ENCODE assay signal across 25 cellular contexts in the genomic region with DNA sequence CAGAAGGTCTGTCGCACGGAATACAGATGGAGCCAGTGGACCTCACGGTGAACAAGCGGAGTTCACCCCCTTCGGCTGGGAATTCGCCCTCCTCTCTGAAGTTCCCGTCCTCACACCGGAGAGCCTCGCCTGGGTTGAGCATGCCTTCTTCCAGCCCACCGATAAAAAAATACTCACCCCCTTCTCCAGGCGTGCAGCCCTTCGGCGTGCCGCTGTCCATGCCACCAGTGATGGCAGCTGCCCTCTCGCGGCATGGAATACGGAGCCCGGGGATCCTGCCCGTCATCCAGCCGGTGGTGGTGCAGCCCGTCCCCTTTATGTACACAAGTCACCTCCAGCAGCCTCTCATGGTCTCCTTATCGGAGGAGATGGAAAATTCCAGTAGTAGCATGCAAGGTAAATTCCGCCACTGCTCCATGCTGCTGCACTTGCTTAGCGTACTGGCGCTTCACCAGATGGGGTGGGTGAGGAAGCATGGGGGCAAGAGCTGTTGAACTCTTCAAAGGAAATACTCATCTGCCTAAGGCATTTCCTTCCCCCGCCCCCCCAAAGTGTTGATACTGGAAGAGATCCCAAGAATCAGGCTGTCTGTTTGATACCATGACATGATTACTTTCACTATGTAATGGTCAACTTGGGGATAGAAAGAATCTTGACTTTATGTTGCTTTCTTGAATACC. TPM values are rescaled to one million over a fixed set of nuclear protein-coding genes. Genes with fewer than 3 reads are reported as not detected.
A peak's percentile ranks its signal among the peaks of the same experiment; 100 is the strongest.
DNase-seq lines count a peak whose midpoint lies in the region; ATAC-seq and TF ChIP-seq lines count a peak whose summit lies in the region.
"Had no signal": no experiment of that assay in that cellular context is flagged by ENCODE, and none has a peak within 500 bp of the region (broad histone marks: within the 10 kb centered on the region; RNA-seq: fewer than 3 reads in every experiment).

No MANE protein-coding gene starts in this region.

- peaks cover 30% of the 10 kb centered on the region for H3K36me3 ChIP-seq in GM23338 (ENCODE audit: insufficient read depth)

- H3K27me3 ChIP-seq in right cardiac atrium (ENCODE audit: control insufficient read depth, insufficient read depth) (no peaks in the 10 kb centered on the region), GM23338 (ENCODE audit: insufficient read depth) (no peaks in the 10 kb centered on the region)
- H3K27me3 ChIP-seq: cardiac muscle cell, dorsolateral prefrontal cortex, right atrium auricular region had no signal

- no peaks in the 10 kb centered on the region for H3K9me2 ChIP-seq in GM23338 (ENCODE audit: insufficient read depth)

- peaks cover 13% of the 10 kb centered on the region; the same call in 1 of the 2 replicates for H4K20me1 ChIP-seq in GM23338 (replicated peaks; ENCODE audit: insufficient read depth)

- DNase-seq in right cardiac atrium (peak; percentile 33 to 69 (median 68)), Right ventricle myocardium inferior (ENCODE audit: missing footprints) (no peak), choroid plexus epithelial cell (ENCODE audit: low read depth) (peak; percentile 75), lung microvascular endothelial cell (ENCODE audit: low read depth in 2 of 2) (peak; percentile 85 to 94), NCI-H2196 treated with DMSO at 0.1 percent for 48 hours (lab: John Stamatoyannopoulos, UW; ENCODE audit: unreplicated experiment) (no peak), GM23338 (ENCODE audit: low spot score) (no peak)
- no peak for DNase-seq in effector memory CD8-positive, alpha-beta T cell
- DNase-seq: activated CD4-positive, alpha-beta T cell treated with anti-CD3 and anti-CD28 coated beads for 4 hours; activated T-cell treated with anti-CD3 and anti-CD28 coated beads for 4 hours; Caco-2; DND-41; dorsolateral prefrontal cortex; NCI-H1048; NCI-H1694; NCI-H524; nephron progenitor cell; stimulated activated CD4-positive, alpha-beta T cell treated with anti-CD3 and anti-CD28 coated beads, Interleukin-2, amount 100 ng/mL, for 48 hours; trophoblast cell had no signal

- no peaks in the 10 kb centered on the region for H3K9me3 ChIP-seq in right cardiac atrium (ENCODE audit: control insufficient read depth, low read length)
- H3K9me3 ChIP-seq: Caco-2, right atrium auricular region had no signal

- H3K4me1 Mint-ChIP-seq in effector memory CD8-positive, alpha-beta T cell (ENCODE audit: low read depth in 2 of 2) = peaks cover 44 to 57% of the 10 kb centered on the region in 2 donors
- H3K4me1 Mint-ChIP-seq in GM23338 = no peaks in the 10 kb centered on the region; the same call in 2 of the 3 replicates

- peak; percentile 55 to 76 for ATAC-seq in right cardiac atrium
- no peak for ATAC-seq in Right ventricle myocardium inferior
- ATAC-seq in GM21423 (IDR thresholded peaks at IDR 0.05; ENCODE audit: unreplicated experiment) = no peak
- no peak for ATAC-seq in effector memory CD8-positive, alpha-beta T cell (replicated peaks)
- no peak for ATAC-seq in GM23338
- ATAC-seq: SK-N-SH treated with all-trans-retinoic acid at 6 μM for 48 hours had no signal

- H3K27ac Mint-ChIP-seq in effector memory CD8-positive, alpha-beta T cell = peak overlapping the region in 1 of 2 donors; percentile 53
- no peak overlapping the region; the same call in 1 of the 2 replicates for H3K27ac Mint-ChIP-seq in GM23338
- H3K27ac Mint-ChIP-seq: nephron progenitor cell; T-helper 2 cell treated with Interferon-gamma antibody and Interleukin-4, amounts not matched to agents 5 μg/mL and 100 μg/mL, for 36 hours had no signal

- intact Hi-C loops in right cardiac atrium (cut with DNase I) = no loop called here
- intact Hi-C loops in Right ventricle myocardium inferior (cut with DNase I) = no loop called here

- no peak overlapping the region for H3K4me2 ChIP-seq in GM23338

- peak overlapping the region in 1 of 2 donors; percentile 33 for H3K4me3 Mint-ChIP-seq in effector memory CD8-positive, alpha-beta T cell
- no peak overlapping the region for H3K4me3 Mint-ChIP-seq in GM23338
- H3K4me3 Mint-ChIP-seq: nephron progenitor cell; T-helper 2 cell treated with Interferon-gamma antibody and Interleukin-4, amounts not matched to agents 5 μg/mL and 100 μg/mL, for 36 hours had no signal

- H3K9me3 Mint-ChIP-seq in effector memory CD8-positive, alpha-beta T cell = no peaks in the 10 kb centered on the region
- no peaks in the 10 kb centered on the region for H3K9me3 Mint-ChIP-seq in GM23338
- H3K9me3 Mint-ChIP-seq: nephron progenitor cell; T-helper 2 cell treated with Interferon-gamma antibody and Interleukin-4, amounts not matched to agents 5 μg/mL and 100 μg/mL, for 36 hours had no signal

- peaks cover 26% of the 10 kb centered on the region for H3K79me2 ChIP-seq in GM23338 (replicated peaks; ENCODE audit: insufficient read depth)

- peaks cover 17% of the 10 kb centered on the region for H3K4me1 ChIP-seq in right cardiac atrium (ENCODE audit: control insufficient read depth, insufficient read depth, low read length)
- H3K4me1 ChIP-seq in GM23338 (ENCODE audit: insufficient read depth) = peaks cover 3% of the 10 kb centered on the region; the same call in 1 of the 2 replicates
- H3K4me1 ChIP-seq: Caco-2 had no signal

- H3K4me3 ChIP-seq in right cardiac atrium (ENCODE audit: low read length) = no peak overlapping the region
- no peak overlapping the region for H3K4me3 ChIP-seq in choroid plexus epithelial cell (ENCODE audit: low read depth, low read length)
- H3K4me3 ChIP-seq in GM23338 = no peak overlapping the region
- H3K4me3 ChIP-seq: cardiac muscle cell, dorsolateral prefrontal cortex, right atrium auricular region had no signal

- WGBS in right cardiac atrium = 86% methylated on average over 26 of the region's 26 CpGs

- peaks cover 98% of the 10 kb centered on the region for H3K36me3 Mint-ChIP-seq in effector memory CD8-positive, alpha-beta T cell (ENCODE audit: insufficient read depth)
- H3K36me3 Mint-ChIP-seq in GM23338 (ENCODE audit: low read depth) = peaks cover 47% of the 10 kb centered on the region

- H3K27me3 Mint-ChIP-seq in effector memory CD8-positive, alpha-beta T cell = no peaks in the 10 kb centered on the region
- H3K27me3 Mint-ChIP-seq in GM23338 (ENCODE audit: insufficient read depth, low read depth, poor library complexity) = peaks cover 3% of the 10 kb centered on the region

- H2AFZ ChIP-seq in GM23338 = no peak overlapping the region
- H2AFZ ChIP-seq: parathyroid adenoma had no signal

- H3K27ac ChIP-seq in right cardiac atrium (ENCODE audit: low read length) = no peak overlapping the region
- H3K27ac ChIP-seq in GM23338 (ENCODE audit: low read depth) = no peak overlapping the region
- H3K27ac ChIP-seq: cardiac muscle cell, parathyroid adenoma, right atrium auricular region, VCaP had no signal

- TF ChIP-seq CTCF in choroid plexus epithelial cell (conservative IDR thresholded peaks at IDR 0.05; ENCODE audit: low read depth, low read length) (no peak), GM23338 (conservative IDR thresholded peaks at IDR 0.05; ENCODE audit: low read depth in 2 of 2) (no peak)

- no peaks in the 10 kb centered on the region for H3F3A ChIP-seq in GM23338 (replicated peaks; ENCODE audit: low read depth)

TF ChIP-seq in GM23338, 12 proteins besides CTCF, POLR2A, EP300 and RAD21 (continues in another document):
- no peak for TF ChIP-seq NANOG (IDR thresholded peaks at IDR 0.05; ENCODE audit: borderline replicate concordance)
- TF ChIP-seq, protein P1, sequence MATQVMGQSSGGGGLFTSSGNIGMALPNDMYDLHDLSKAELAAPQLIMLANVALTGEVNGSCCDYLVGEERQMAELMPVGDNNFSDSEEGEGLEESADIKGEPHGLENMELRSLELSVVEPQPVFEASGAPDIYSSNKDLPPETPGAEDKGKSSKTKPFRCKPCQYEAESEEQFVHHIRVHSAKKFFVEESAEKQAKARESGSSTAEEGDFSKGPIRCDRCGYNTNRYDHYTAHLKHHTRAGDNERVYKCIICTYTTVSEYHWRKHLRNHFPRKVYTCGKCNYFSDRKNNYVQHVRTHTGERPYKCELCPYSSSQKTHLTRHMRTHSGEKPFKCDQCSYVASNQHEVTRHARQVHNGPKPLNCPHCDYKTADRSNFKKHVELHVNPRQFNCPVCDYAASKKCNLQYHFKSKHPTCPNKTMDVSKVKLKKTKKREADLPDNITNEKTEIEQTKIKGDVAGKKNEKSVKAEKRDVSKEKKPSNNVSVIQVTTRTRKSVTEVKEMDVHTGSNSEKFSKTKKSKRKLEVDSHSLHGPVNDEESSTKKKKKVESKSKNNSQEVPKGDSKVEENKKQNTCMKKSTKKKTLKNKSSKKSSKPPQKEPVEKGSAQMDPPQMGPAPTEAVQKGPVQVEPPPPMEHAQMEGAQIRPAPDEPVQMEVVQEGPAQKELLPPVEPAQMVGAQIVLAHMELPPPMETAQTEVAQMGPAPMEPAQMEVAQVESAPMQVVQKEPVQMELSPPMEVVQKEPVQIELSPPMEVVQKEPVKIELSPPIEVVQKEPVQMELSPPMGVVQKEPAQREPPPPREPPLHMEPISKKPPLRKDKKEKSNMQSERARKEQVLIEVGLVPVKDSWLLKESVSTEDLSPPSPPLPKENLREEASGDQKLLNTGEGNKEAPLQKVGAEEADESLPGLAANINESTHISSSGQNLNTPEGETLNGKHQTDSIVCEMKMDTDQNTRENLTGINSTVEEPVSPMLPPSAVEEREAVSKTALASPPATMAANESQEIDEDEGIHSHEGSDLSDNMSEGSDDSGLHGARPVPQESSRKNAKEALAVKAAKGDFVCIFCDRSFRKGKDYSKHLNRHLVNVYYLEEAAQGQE (IDR thresholded peaks at IDR 0.05; ENCODE audit: unreplicated experiment) = no peak
- no peak for TF ChIP-seq CREB1 (CRISPR knock-in tag; IDR thresholded peaks at IDR 0.05; ENCODE audit: low read depth)

RNA-seq across cellular contexts. Expression of a gene that starts 24.8 kb away (rescaled TPM):
- total RNA-seq in right cardiac atrium (10 to 100 TPM; 22.2 to 29.3 (median 25.4) TPM), Right ventricle myocardium inferior (18.9 TPM), lung microvascular endothelial cell (17.0 and 26.8 TPM in 2 replicates)
- polyA plus RNA-seq in right cardiac atrium (10.6 TPM), GM23338 (2016; fragmentation: Nextera tagmentation; extraction: Ambion mirVana) (14.1 and 15.0 TPM in 2 replicates)
- 16.5 and 19.2 TPM in 2 replicates for total RNA-seq in GM23338 (2014; rRNA removed; shearing (Covaris generic))

Comparison
In these comparisons a context has a peak if more than half of its experiments do, and no peak if none do; other contexts are left out.
1. ATAC-seq: peak in right cardiac atrium (2 of 2); none in Right ventricle myocardium inferior (single experiment), GM21423 (single experiment), effector memory CD8-positive, alpha-beta T cell (single experiment) and GM23338 (single experiment).
2. DNase-seq: peak in right cardiac atrium (3 of 3), choroid plexus epithelial cell (single experiment) and lung microvascular endothelial cell (2 of 2); none in Right ventricle myocardium inferior (single experiment), effector memory CD8-positive, alpha-beta T cell (0 of 3), NCI-H2196 treated with DMSO at 0.1 percent for 48 hours (single experiment) and GM23338 (single experiment).